1 cellular context compared by ENCODE assay signal in genomic region chr2:207037813-207038212, GRCh38.
TF ChIP-seq lines count a peak whose summit lies in the region.

No MANE protein-coding gene starts in this region.

TF ChIP-seq in GM23338, 12 proteins besides CTCF, POLR2A, EP300 and RAD21 (continued from another document):
- TF ChIP-seq ZNF462 (CRISPR knock-in tag; IDR thresholded peaks at IDR 0.05) (no peak), CREB1 (CRISPR knock-in tag; IDR thresholded peaks at IDR 0.05; ENCODE audit: low read depth) (no peak)
